ENCODE assay signal across 21 cellular contexts in the genomic region with DNA sequence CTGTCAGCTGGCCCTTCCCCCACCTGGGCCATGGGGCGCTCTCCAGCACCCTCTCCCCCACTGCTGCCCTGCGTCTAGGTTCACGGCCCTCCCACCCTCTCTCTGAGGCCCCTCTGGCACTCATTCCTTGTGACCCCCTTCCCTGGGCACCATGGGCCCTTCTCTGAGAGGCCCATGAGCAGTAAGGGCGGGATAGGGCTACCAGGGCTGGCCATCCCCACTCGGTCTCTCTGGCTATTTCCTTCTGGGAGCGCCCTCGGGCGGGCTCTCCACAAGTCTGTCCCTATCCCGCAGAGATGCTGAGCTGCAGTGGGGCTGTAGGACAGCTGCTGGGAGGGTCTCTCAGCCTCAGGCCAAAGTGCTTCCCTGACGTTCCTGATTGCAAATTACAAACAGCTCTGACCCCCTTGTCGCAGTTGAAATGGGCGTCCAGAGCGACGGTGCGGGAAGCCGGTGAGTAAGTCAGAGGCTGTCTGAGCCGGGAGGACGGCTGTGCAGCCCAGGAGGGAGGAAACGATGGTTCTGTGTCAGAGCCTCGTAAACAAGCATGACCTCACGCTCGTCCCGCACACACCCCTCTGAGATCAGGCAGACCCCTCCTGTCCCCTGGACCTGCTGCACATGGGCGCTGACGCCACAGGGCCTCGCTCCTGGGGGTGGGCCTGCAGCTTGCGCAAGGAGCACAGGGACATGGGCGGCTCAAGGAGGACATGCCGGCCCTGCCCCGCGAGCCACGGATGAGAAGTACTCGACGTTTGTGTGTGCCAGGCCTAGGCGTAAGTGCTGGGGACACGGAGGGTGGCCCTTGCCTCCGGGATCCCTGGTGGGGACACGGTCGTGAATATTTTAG. TPM values are rescaled to one million over a fixed set of nuclear protein-coding genes. Genes with fewer than 3 reads are reported as not detected.
A peak's percentile ranks its signal among the peaks of the same experiment; 100 is the strongest.
DNase-seq lines count a peak whose midpoint lies in the region; ATAC-seq, FAIRE-seq and TF ChIP-seq lines count a peak whose summit lies in the region.
"Had no signal": no experiment of that assay in that cellular context is flagged by ENCODE, and none has a peak within 500 bp of the region (broad histone marks: within the 10 kb centered on the region; RNA-seq: fewer than 3 reads in every experiment).

No MANE protein-coding gene starts in this region.

- H3K4me3 ChIP-seq in A549 = no peak overlapping the region
- H3K4me3 ChIP-seq in NB4 (ENCODE audit: low read depth, low read length) = no peak overlapping the region
- H3K4me3 ChIP-seq in heart right ventricle = no peak overlapping the region
- no peak overlapping the region for H3K4me3 ChIP-seq in neural progenitor cell
- H3K4me3 ChIP-seq: lung, SJSA1 had no signal

- POLR2A ChIA-PET in A549 (lab: Yijun Ruan, JAX) = no interaction called here

- TF ChIP-seq EP300 in A549 (IDR thresholded peaks at IDR 0.05) = no peak

- no peaks in the 10 kb centered on the region for H3K4me1 Mint-ChIP-seq in neural progenitor cell
- H3K4me1 Mint-ChIP-seq: nephron had no signal

- WGBS in A549 (ENCODE audit: missing lambda C conversion rate) = 80% methylated on average over 35 of the region's 39 CpGs
- WGBS in heart right ventricle, 2 donors = 55 to 58% methylated on average over 39 of the region's 39 CpGs

- no peak for DNase-seq in A549 (ENCODE audit: low read depth in 1 of 2, low spot score in 1 of 2)
- peak; percentile 12 for DNase-seq in NB4 (ENCODE audit: low read depth)
- DNase-seq in heart right ventricle = peak in 1 of 2 donors; percentile 35
- no peak for DNase-seq in neural progenitor cell (ENCODE audit: low spot score)
- no peak for DNase-seq in KBM-7
- DNase-seq in middle frontal gyrus (ENCODE audit: extremely low spot score, low spot score) = no peak
- no peak for DNase-seq in SHP77 (lab: John Stamatoyannopoulos, UW)
- no peak for DNase-seq in HT-29 (ENCODE audit: low spot score)
- DNase-seq: activated CD4-positive, alpha-beta T cell treated with anti-CD3 and anti-CD28 coated beads for 4 hours; activated CD8-positive, alpha-beta memory T cell treated with anti-CD3 and anti-CD28 coated beads, Interleukin-2, amount 50 U/mL, for 48 hours; activated naive CD4-positive, alpha-beta T cell treated with Interleukin-2 at 50 U/mL for 16 hours; anterior cingulate cortex; CD4-positive, alpha-beta T cell; NCI-H1930; stimulated activated CD4-positive, alpha-beta T cell treated with anti-CD3 and anti-CD28 coated beads, Interleukin-15, amount 100 ng/mL, for 24 hours; stimulated activated naive CD4-positive, alpha-beta T cell treated with Interleukin-2 at 50 U/mL for 16 hours; T-helper 9 cell had no signal

- no peak for FAIRE-seq in A549 (lab: Jason Lieb, UNC)

- H4K20me1 ChIP-seq in neural progenitor cell (ENCODE audit: low read depth) = no peaks in the 10 kb centered on the region

- intact Hi-C loops in heart right ventricle (cut with DNase I) = no loop called here

- in situ Hi-C loops in KBM-7 (cut with MboI; ENCODE audit: low pct_unique_long_range_greater_than_20kb, low sequenced_read_pairs) = no loop called here

- CTCF ChIA-PET in A549 (lab: Yijun Ruan, JAX) = interaction anchor here (0.5 to 2.3 kb wide), 3 partner anchors 8 to 121 kb away, joined by 4 to 11 read pairs (median 4); no protein-coding TSS in a partner anchor

- H3K36me3 Mint-ChIP-seq in neural progenitor cell = no peaks in the 10 kb centered on the region
- H3K36me3 Mint-ChIP-seq: type B pancreatic cell had no signal

- H3K27ac ChIP-seq in A549 = no peak overlapping the region
- no peak overlapping the region for H3K27ac ChIP-seq in heart right ventricle
- no peak overlapping the region for H3K27ac ChIP-seq in neural progenitor cell
- H3K27ac ChIP-seq: SJSA1 had no signal

- no peaks in the 10 kb centered on the region for H3F3A ChIP-seq in neural progenitor cell (ENCODE audit: low read depth)

- H3K4me1 ChIP-seq in A549 (no peaks in the 10 kb centered on the region), heart right ventricle (no peaks in the 10 kb centered on the region), neural progenitor cell (no peaks in the 10 kb centered on the region)
- H3K4me1 ChIP-seq: SJSA1 had no signal

- H3K27me3 Mint-ChIP-seq in neural progenitor cell (ENCODE audit: insufficient read depth, low read depth) = peaks cover 5% of the 10 kb centered on the region
- H3K27me3 Mint-ChIP-seq: type B pancreatic cell had no signal

- H3K27me3 ChIP-seq in heart right ventricle (peaks cover 0 to 2% (median 0%) of the 10 kb centered on the region in 7 donors), neural progenitor cell (no peaks in the 10 kb centered on the region)
- H3K27me3 ChIP-seq: SJSA1 had no signal

- H3K9me3 ChIP-seq in A549 (no peaks in the 10 kb centered on the region), heart right ventricle (no peaks in the 10 kb centered on the region), neural progenitor cell (ENCODE audit: low read depth) (no peaks in the 10 kb centered on the region)
- H3K9me3 ChIP-seq: SJSA1 had no signal

- TF ChIP-seq CTCF in A549 (IDR thresholded peaks at IDR 0.05) (no peak), NB4 (IDR thresholded peaks at IDR 0.05; ENCODE audit: low read depth, low read length) (no peak), heart right ventricle (IDR thresholded peaks at IDR 0.05) (no peak), neural progenitor cell (IDR thresholded peaks at IDR 0.05) (no peak)

- H3K9me3 Mint-ChIP-seq in neural progenitor cell = no peaks in the 10 kb centered on the region
- H3K9me3 Mint-ChIP-seq: CD4-positive, alpha-beta T cell; nephron; type B pancreatic cell had no signal

- H3K36me3 ChIP-seq in heart right ventricle (no peaks in the 10 kb centered on the region), neural progenitor cell (no peaks in the 10 kb centered on the region)
- H3K36me3 ChIP-seq: SJSA1 had no signal

- TF ChIP-seq RAD21 in A549 (conservative IDR thresholded peaks at IDR 0.05 in 1 of 2, IDR thresholded peaks at IDR 0.05 in 1 of 2) = no peak

- H3K79me2 ChIP-seq in neural progenitor cell (ENCODE audit: low read depth) = no peaks in the 10 kb centered on the region

- TF ChIP-seq POLR2A in A549 (IDR thresholded peaks at IDR 0.05; ENCODE audit: low read length) (no peak), NB4 (IDR thresholded peaks at IDR 0.05; ENCODE audit: extremely low read depth, insufficient read length) (no peak)

- no peak overlapping the region for H2AFZ ChIP-seq in neural progenitor cell (replicated peaks)

- peak; percentile 31 to 34 for ATAC-seq in A549
- peak; percentile 28 to 83 (median 53) for ATAC-seq in heart right ventricle

- no peak overlapping the region for H3K9ac ChIP-seq in neural progenitor cell

- peak overlapping the region; percentile 81 for H3K27ac Mint-ChIP-seq in neural progenitor cell
- H3K27ac Mint-ChIP-seq: CD4-positive, alpha-beta T cell; nephron; type B pancreatic cell had no signal

- H3K4me2 ChIP-seq in A549 (no peak overlapping the region), neural progenitor cell (no peak overlapping the region)

- H3K4me3 Mint-ChIP-seq in neural progenitor cell = no peak overlapping the region
- H3K4me3 Mint-ChIP-seq: CD4-positive, alpha-beta T cell; nephron; type B pancreatic cell had no signal

TF ChIP-seq in A549, 52 proteins besides CTCF, POLR2A, EP300 and RAD21 (continues in another document):
- no peak for TF ChIP-seq JUN (IDR thresholded peaks at IDR 0.05)
- TF ChIP-seq, protein P1, sequence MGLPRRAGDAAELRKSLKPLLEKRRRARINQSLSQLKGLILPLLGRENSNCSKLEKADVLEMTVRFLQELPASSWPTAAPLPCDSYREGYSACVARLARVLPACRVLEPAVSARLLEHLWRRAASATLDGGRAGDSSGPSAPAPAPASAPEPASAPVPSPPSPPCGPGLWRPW (IDR thresholded peaks at IDR 0.05) = no peak
- TF ChIP-seq, protein P2, sequence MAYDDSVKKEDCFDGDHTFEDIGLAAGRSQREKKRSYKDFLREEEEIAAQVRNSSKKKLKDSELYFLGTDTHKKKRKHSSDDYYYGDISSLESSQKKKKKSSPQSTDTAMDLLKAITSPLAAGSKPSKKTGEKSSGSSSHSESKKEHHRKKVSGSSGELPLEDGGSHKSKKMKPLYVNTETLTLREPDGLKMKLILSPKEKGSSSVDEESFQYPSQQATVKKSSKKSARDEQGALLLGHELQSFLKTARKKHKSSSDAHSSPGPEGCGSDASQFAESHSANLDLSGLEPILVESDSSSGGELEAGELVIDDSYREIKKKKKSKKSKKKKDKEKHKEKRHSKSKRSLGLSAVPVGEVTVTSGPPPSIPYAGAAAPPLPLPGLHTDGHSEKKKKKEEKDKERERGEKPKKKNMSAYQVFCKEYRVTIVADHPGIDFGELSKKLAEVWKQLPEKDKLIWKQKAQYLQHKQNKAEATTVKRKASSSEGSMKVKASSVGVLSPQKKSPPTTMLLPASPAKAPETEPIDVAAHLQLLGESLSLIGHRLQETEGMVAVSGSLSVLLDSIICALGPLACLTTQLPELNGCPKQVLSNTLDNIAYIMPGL (CRISPR knock-in tag; IDR thresholded peaks at IDR 0.05; ENCODE audit: borderline replicate concordance) = no peak
- TF ChIP-seq HEYL (CRISPR knock-in tag; IDR thresholded peaks at IDR 0.05) = no peak
- TF ChIP-seq ZNF302 (CRISPR knock-in tag; IDR thresholded peaks at IDR 0.05) = no peak
- TF ChIP-seq CBX8 (IDR thresholded peaks at IDR 0.05) = no peak
- TF ChIP-seq, protein P3, sequence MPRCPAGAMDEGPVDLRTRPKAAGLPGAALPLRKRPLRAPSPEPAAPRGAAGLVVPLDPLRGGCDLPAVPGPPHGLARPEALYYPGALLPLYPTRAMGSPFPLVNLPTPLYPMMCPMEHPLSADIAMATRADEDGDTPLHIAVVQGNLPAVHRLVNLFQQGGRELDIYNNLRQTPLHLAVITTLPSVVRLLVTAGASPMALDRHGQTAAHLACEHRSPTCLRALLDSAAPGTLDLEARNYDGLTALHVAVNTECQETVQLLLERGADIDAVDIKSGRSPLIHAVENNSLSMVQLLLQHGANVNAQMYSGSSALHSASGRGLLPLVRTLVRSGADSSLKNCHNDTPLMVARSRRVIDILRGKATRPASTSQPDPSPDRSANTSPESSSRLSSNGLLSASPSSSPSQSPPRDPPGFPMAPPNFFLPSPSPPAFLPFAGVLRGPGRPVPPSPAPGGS (IDR thresholded peaks at IDR 0.05) = no peak
- no peak for TF ChIP-seq NR3C1 (IDR thresholded peaks at IDR 0.05)
- no peak for TF ChIP-seq ZC3H11A (IDR thresholded peaks at IDR 0.05)
- no peak for TF ChIP-seq HOXA7 (CRISPR knock-in tag; IDR thresholded peaks at IDR 0.05)
- no peak for TF ChIP-seq JUNB (IDR thresholded peaks at IDR 0.05)

RNA-seq across cellular contexts. Expression of a gene that starts 36.3 kb away (rescaled TPM):
- polyA plus RNA-seq in A549 (2011; rRNA removed) = 38.0 and 40.5 TPM in 2 replicates
- polyA plus RNA-seq in A549 (2012; cell fraction: cytosol; rRNA removed) = 16.9 and 22.1 TPM in 2 replicates
- 31.2 and 41.0 TPM in 2 replicates for polyA plus RNA-seq in A549 (2012; cell fraction: nucleus; rRNA removed)
- 24.4 to 34.9 TPM (median 31.6 TPM) in 3 replicates for polyA plus RNA-seq in A549 (2017; fragmentation: RNase III; extraction: RNeasy Plus Mini Kit Qiagen cat#74134 plus additional on column Dnase treatment)
- polyA minus RNA-seq in A549 (2011; rRNA and poly(A)+ RNA removed) = 34.8 and 36.3 TPM in 2 replicates
- 10 to 100 TPM in 4 of 10 donors, 1 to 10 TPM in 6; 2.5 to 19.4 (median 4.4) TPM for total RNA-seq in heart right ventricle
- polyA plus RNA-seq in heart right ventricle = 10 to 100 TPM in 1 of 2 donors, 1 to 10 TPM in 1; 9.3 to 12.7 TPM
- total RNA-seq in neural progenitor cell (ENCODE audit: low replicate concordance) = 18.9 and 20.3 TPM in 2 replicates
- total RNA-seq in HT-29 (2014; rRNA removed; shearing (Covaris generic)) = 0.10 TPM in 1 of 2 replicates, not detected in the other
